ENCODE assay signal across 17 cellular contexts in genomic region chr2:11499081-11499743, GRCh38. TPM values are rescaled to one million over a fixed set of nuclear protein-coding genes. Genes with fewer than 3 reads are reported as not detected.
DNase-seq lines count a peak whose midpoint lies in the region; ATAC-seq and TF ChIP-seq lines count a peak whose summit lies in the region.
"Had no signal": no experiment of that assay in that cellular context is flagged by ENCODE, and none has a peak within 500 bp of the region (broad histone marks: within the 10 kb centered on the region; RNA-seq: fewer than 3 reads in every experiment).

No MANE protein-coding gene starts in this region.

- ATAC-seq in natural killer cell treated with Interleukin-12 subunit alpha and Interleukin-12 subunit beta and Interleukin-15 and Interleukin-18, amount 100 ng/mL, for 72 hours: no peak
- ATAC-seq in natural killer cell (no peak), HG03460 (IDR thresholded peaks at IDR 0.05; ENCODE audit: unreplicated experiment) (no peak), GM18519 (IDR thresholded peaks at IDR 0.05; ENCODE audit: low FRiP score, unreplicated experiment) (no peak)
- ATAC-seq: effector memory CD8-positive, alpha-beta T cell had no signal

- no peaks in the 10 kb centered on the region for H3K36me3 Mint-ChIP-seq in natural killer cell treated with Interleukin-12 subunit alpha and Interleukin-12 subunit beta and Interleukin-15 and Interleukin-18, amount 100 ng/mL, for 72 hours
- no peaks in the 10 kb centered on the region for H3K36me3 Mint-ChIP-seq in natural killer cell

- intact Hi-C loops in natural killer cell (cut with micrococcal nuclease) (no loop called here), head of caudate nucleus (cut with DNase I) (no loop called here), stomach (cut with DNase I; ENCODE audit: low total_unique reads) (no loop called here)

- no peak for TF ChIP-seq POLR2A in stomach (IDR thresholded peaks at IDR 0.05)

- H3K27me3 Mint-ChIP-seq in natural killer cell treated with Interleukin-12 subunit alpha and Interleukin-12 subunit beta and Interleukin-15 and Interleukin-18, amount 100 ng/mL, for 72 hours: peaks cover 0 to 24% of the 10 kb centered on the region in 2 donors
- peaks cover 7 to 37% of the 10 kb centered on the region in 2 donors for H3K27me3 Mint-ChIP-seq in natural killer cell (ENCODE audit: low read depth in 2 of 2)

- H3K4me3 ChIP-seq in stomach: no peak overlapping the region
- H3K4me3 ChIP-seq: SK-N-MC had no signal

- no peak for TF ChIP-seq CTCF in natural killer cell (IDR thresholded peaks at IDR 0.05)
- no peak for TF ChIP-seq CTCF in stomach (IDR thresholded peaks at IDR 0.05)

- no peaks in the 10 kb centered on the region for H3K9me3 Mint-ChIP-seq in natural killer cell treated with Interleukin-12 subunit alpha and Interleukin-12 subunit beta and Interleukin-15 and Interleukin-18, amount 100 ng/mL, for 72 hours
- no peaks in the 10 kb centered on the region for H3K9me3 Mint-ChIP-seq in natural killer cell
- H3K9me3 Mint-ChIP-seq: effector memory CD8-positive, alpha-beta T cell had no signal

- H3K4me3 Mint-ChIP-seq in natural killer cell treated with Interleukin-12 subunit alpha and Interleukin-12 subunit beta and Interleukin-15 and Interleukin-18, amount 100 ng/mL, for 72 hours: peak overlapping the region; percentile 1
- no peak overlapping the region for H3K4me3 Mint-ChIP-seq in natural killer cell
- H3K4me3 Mint-ChIP-seq: activated B cell treated with CpG ODN at 0.5 μM for 24 hours; effector memory CD8-positive, alpha-beta T cell had no signal

- no peak for TF ChIP-seq EP300 in stomach (IDR thresholded peaks at IDR 0.05)

- H3K4me1 Mint-ChIP-seq in natural killer cell treated with Interleukin-12 subunit alpha and Interleukin-12 subunit beta and Interleukin-15 and Interleukin-18, amount 100 ng/mL, for 72 hours (ENCODE audit: low read depth in 2 of 2): peaks cover 0 to 6% of the 10 kb centered on the region in 2 donors
- peaks cover 0 to 5% of the 10 kb centered on the region in 2 donors for H3K4me1 Mint-ChIP-seq in natural killer cell
- H3K4me1 Mint-ChIP-seq: activated B cell treated with CpG ODN at 0.5 μM for 24 hours had no signal

- H3K36me3 ChIP-seq in stomach: no peaks in the 10 kb centered on the region

- DNase-seq in natural killer cell treated with Interleukin-12 subunit alpha and Interleukin-12 subunit beta and Interleukin-15 and Interleukin-18, amount 100 ng/mL, for 72 hours (ENCODE audit: low spot score): no peak
- DNase-seq in natural killer cell: no peak
- DNase-seq in head of caudate nucleus: peak in 40 of 42 donors; percentile 13 to 81 (median 58)
- DNase-seq in nucleus accumbens (lab: John Stamatoyannopoulos, UW): peak in 40 of 56 donors; percentile 11 to 78 (median 50)
- no peak for DNase-seq in NCI-H748 (lab: John Stamatoyannopoulos, UW; ENCODE audit: unreplicated experiment)
- DNase-seq in stomach: no peak
- DNase-seq: ACHN; activated B cell treated with CpG ODN at 0.5 μM for 24 hours; activated T-cell treated with anti-CD3 and anti-CD28 coated beads for 4 hours; effector memory CD8-positive, alpha-beta T cell; GOT3; mesenchymal stem cell; NCI-H526 treated with DMSO at 0.1 percent for 48 hours; trophoblast cell had no signal

- no peaks in the 10 kb centered on the region for H3K9me3 ChIP-seq in stomach

- no peak overlapping the region for H3K27ac Mint-ChIP-seq in natural killer cell treated with Interleukin-12 subunit alpha and Interleukin-12 subunit beta and Interleukin-15 and Interleukin-18, amount 100 ng/mL, for 72 hours
- H3K27ac Mint-ChIP-seq in natural killer cell: no peak overlapping the region
- H3K27ac Mint-ChIP-seq: activated B cell treated with CpG ODN at 0.5 μM for 24 hours; effector memory CD8-positive, alpha-beta T cell had no signal

- H3K27ac ChIP-seq in stomach: peak overlapping the region in 1 of 5 donors; percentile 10
- H3K27ac ChIP-seq: SK-N-MC had no signal

- H3K4me1 ChIP-seq in stomach: peaks cover 0 to 20% (median 12%) of the 10 kb centered on the region in 4 donors

- WGBS in stomach, 5 donors: 47 to 52% (median 50%) methylated on average over 4 of the region's 4 CpGs

- peaks cover 0 to 8% (median 0%) of the 10 kb centered on the region in 3 donors for H3K27me3 ChIP-seq in stomach

RNA-seq across cellular contexts. Expression of gene E2F6, which starts 33.3 kb away (rescaled TPM):
- 10 to 100 TPM; 10.8 to 11.6 TPM for total RNA-seq in natural killer cell treated with Interleukin-12 subunit alpha and Interleukin-12 subunit beta and Interleukin-15 and Interleukin-18, amount 100 ng/mL, for 72 hours
- total RNA-seq in natural killer cell (1 to 10 TPM; 4.6 to 9.6 (median 8.3) TPM), stomach (10 to 100 TPM in 4 of 5 donors, under 1 TPM in 1; 0.58 to 32.1 (median 13.8) TPM)
- polyA plus RNA-seq in stomach: 1 to 10 TPM; 5.6 to 7.5 (median 6.9) TPM

RNA-seq across cellular contexts. Expression of gene GREB1, which starts 34.6 kb away (rescaled TPM):
- 1 to 10 TPM; 1.1 to 2.2 TPM for total RNA-seq in natural killer cell treated with Interleukin-12 subunit alpha and Interleukin-12 subunit beta and Interleukin-15 and Interleukin-18, amount 100 ng/mL, for 72 hours
- total RNA-seq in natural killer cell (1 to 10 TPM in 2 of 3 donors, under 1 TPM in 1; 0.85 to 2.5 (median 2.4) TPM), stomach (10 to 100 TPM in 3 of 5 donors, 1 to 10 TPM in 2; 1.3 to 37.9 (median 11.0) TPM)
- polyA plus RNA-seq in stomach: 1 to 10 TPM in 2 of 3 donors, under 1 TPM in 1; 0.88 to 2.4 (median 1.5) TPM

Comparison
In these comparisons a context has a peak if more than half of its experiments do, and no peak if none do; other contexts are left out.
1. DNase-seq: peak in head of caudate nucleus (40 of 42) and nucleus accumbens (40 of 56); none in natural killer cell treated with Interleukin-12 subunit alpha and Interleukin-12 subunit beta and Interleukin-15 and Interleukin-18, amount 100 ng/mL, for 72 hours (single experiment), natural killer cell (single experiment), NCI-H748 (single experiment) and stomach (single experiment).